9 cellular contexts compared by ENCODE assay signal in the genomic region with DNA sequence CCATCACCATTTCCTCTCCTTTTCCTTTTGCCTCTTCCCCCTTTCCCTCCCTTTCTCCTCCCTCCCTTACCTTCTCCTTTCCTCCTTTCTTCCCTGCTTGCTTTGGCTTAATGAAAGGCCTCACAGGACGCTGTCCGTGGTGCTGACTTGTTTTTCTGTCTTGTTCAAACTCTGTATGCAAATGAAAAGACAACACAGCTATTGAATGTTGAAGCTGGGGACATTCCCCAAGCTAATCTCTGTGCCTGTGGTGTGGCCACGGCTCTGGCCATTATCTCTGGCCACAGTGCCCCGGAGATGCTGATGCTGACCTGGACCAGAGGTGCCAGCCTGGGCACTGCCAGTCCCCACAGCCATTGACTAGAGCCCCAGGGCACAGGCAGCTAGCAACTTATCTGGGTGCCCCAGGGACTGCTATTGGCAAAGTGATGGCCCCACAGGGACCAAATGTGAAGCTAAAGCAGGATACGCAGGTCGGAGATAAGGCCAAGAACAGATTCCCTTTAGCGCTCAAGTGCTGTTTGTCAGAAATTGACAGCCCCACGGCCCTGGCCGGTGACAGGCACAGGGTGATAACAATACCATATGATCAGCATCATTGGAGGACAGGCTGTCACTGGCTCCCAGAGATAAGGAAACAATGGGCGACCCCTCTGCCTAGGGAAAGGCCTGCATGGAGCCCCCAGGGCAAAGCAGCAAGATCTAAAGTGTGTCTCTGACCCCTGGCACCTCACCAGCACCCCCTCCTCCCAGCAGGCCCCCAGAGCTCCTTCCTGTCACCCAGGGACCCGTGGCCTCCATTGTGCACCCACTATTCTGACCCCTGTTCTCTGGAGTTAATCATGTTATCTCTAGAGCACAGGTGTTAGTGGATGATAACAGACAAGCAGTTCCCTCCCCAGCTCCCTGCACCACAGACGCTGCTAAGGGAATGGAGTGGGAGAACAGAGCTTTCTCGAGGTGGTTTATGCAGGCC. TPM values are rescaled to one million over a fixed set of nuclear protein-coding genes. Genes with fewer than 3 reads are reported as not detected.
DNase-seq lines count a peak whose midpoint lies in the region; ATAC-seq, FAIRE-seq and TF ChIP-seq lines count a peak whose summit lies in the region.
"Had no signal": no experiment of that assay in that cellular context is flagged by ENCODE, and none has a peak within 500 bp of the region (broad histone marks: within the 10 kb centered on the region; RNA-seq: fewer than 3 reads in every experiment).

No MANE protein-coding gene starts in this region.

- H3K9ac ChIP-seq in H1 (replicated peaks in 1 of 4; ENCODE audit: extremely low read depth in 1 of 4, low read depth in 3 of 4, low read length in 3 of 4), result no peak overlapping the region

- no peak overlapping the region for H3K27ac ChIP-seq in H1 (ENCODE audit: low read depth, low read length)

- H3K56ac ChIP-seq in H1 (replicated peaks; ENCODE audit: insufficient read length, low read depth, low read length), result no peak overlapping the region

- H2AK5ac ChIP-seq in H1 (ENCODE audit: low read depth, low read length), result no peak overlapping the region

- H3K23me2 ChIP-seq in H1 (ENCODE audit: low read depth, low read length), result no peaks in the 10 kb centered on the region

- peak; percentile 1 to 7 for DNase-seq in AML-193 (lab: John Stamatoyannopoulos, UW)
- peak; percentile 17 for DNase-seq in HT1080 (ENCODE audit: low read depth)
- DNase-seq in WTC11 (ENCODE audit: low spot score), result peak; percentile 93
- peak in 1 of 2 experiments; percentile 90 for DNase-seq in H1 (ENCODE audit: low read depth in 1 of 2, low spot score in 2 of 2)
- peak; percentile 92 for DNase-seq in nephron progenitor cell
- no peak for DNase-seq in effector CD8-positive, alpha-beta T cell (lab: John Stamatoyannopoulos, UW)

- no peak overlapping the region for H2BK120ac ChIP-seq in H1 (replicated peaks; ENCODE audit: low read depth, low read length)

- POLR2A ChIA-PET in WTC11 (lab: Charles Lee) (interaction anchor here (0.9 to 1.5 kb wide), 2 partner anchors 19 to 34 kb away, joined by 3 read pairs; no protein-coding TSS in a partner anchor), H1 (lab: Charles Lee; ENCODE audit: partially characterized antibody) (interaction anchor here (1.2 to 1.3 kb wide), 2 partner anchors 19 to 31 kb away, joined by 3 to 4 read pairs; no protein-coding TSS in a partner anchor)

- no peaks in the 10 kb centered on the region for H3K79me2 ChIP-seq in H1 (ENCODE audit: control insufficient read depth in 1 of 2, insufficient read depth in 2 of 2, low read length in 2 of 2)

- H4K5ac ChIP-seq in H1 (ENCODE audit: insufficient read length, low read depth, low read length), result no peak overlapping the region

- H3K18ac ChIP-seq in H1 (ENCODE audit: extremely low read depth, low read length), result no peak overlapping the region

- TF ChIP-seq EP300 in H1 (IDR thresholded peaks at IDR 0.05; ENCODE audit: borderline replicate concordance in 1 of 2, low read depth in 2 of 2, low read length in 2 of 2), result no peak

- H3K27me3 Mint-ChIP-seq in WTC11 (ENCODE audit: low read depth) (peaks cover 43% of the 10 kb centered on the region), nephron progenitor cell (ENCODE audit: low read depth, poor library complexity) (peaks cover 68% of the 10 kb centered on the region)

- peaks cover 0 to 4% of the 10 kb centered on the region in 2 experiments for H4K20me1 ChIP-seq in H1 (replicated peaks in 1 of 2; ENCODE audit: control insufficient read depth in 1 of 2, insufficient read depth in 2 of 2, low read length in 2 of 2)

- H3K9me3 ChIP-seq in H1 (ENCODE audit: insufficient read depth in 2 of 2, low read depth in 1 of 2, low read length in 1 of 2), result no peaks in the 10 kb centered on the region

- no peak overlapping the region for H2BK15ac ChIP-seq in H1 (ENCODE audit: low read length)

- no peaks in the 10 kb centered on the region for H3K36me3 Mint-ChIP-seq in WTC11
- no peaks in the 10 kb centered on the region for H3K36me3 Mint-ChIP-seq in nephron progenitor cell (ENCODE audit: low read depth)
- H3K36me3 Mint-ChIP-seq: brain had no signal

- H3K27ac Mint-ChIP-seq in WTC11 (no peak overlapping the region), nephron progenitor cell (no peak overlapping the region)

- ATAC-seq in WTC11 (peak; percentile 87), HG02610 (IDR thresholded peaks at IDR 0.05; ENCODE audit: unreplicated experiment) (no peak), HG03025 (IDR thresholded peaks at IDR 0.05; ENCODE audit: low FRiP score, unreplicated experiment) (no peak)

- H2BK20ac ChIP-seq in H1 (ENCODE audit: low read length), result no peak overlapping the region

- no peak for TF ChIP-seq POLR2A in H1 (IDR thresholded peaks at IDR 0.05; ENCODE audit: control extremely low read depth in 1 of 2, low read depth in 2 of 2, low read length in 2 of 2)

- no peak overlapping the region for H3K4me3 ChIP-seq in H1 (ENCODE audit: extremely low read depth in 1 of 4, insufficient read depth in 2 of 4, low read depth in 3 of 4, low read length in 4 of 4)

- H3K14ac ChIP-seq in H1 (ENCODE audit: insufficient read length), result no peak overlapping the region

- CTCF ChIA-PET in WTC11 (lab: Charles Lee), result interaction anchor here (0.6 to 2.3 kb wide), 7 partner anchors 12 to 62 kb away, joined by 3 to 19 read pairs (median 3); no protein-coding TSS in a partner anchor
- CTCF ChIA-PET in H1 (lab: Charles Lee; ENCODE audit: partially characterized antibody), result interaction anchor here (0.6 to 7.3 kb wide), 12 partner anchors 12 to 236 kb away, joined by 3 to 37 read pairs (median 4); partner anchors contain the start of gene SLC32A1

- no peaks in the 10 kb centered on the region for H3K36me3 ChIP-seq in H1 (ENCODE audit: control insufficient read depth in 2 of 4, insufficient read depth in 4 of 4, low read length in 3 of 4)

- no peak overlapping the region for H4K8ac ChIP-seq in H1 (ENCODE audit: extremely low read depth, insufficient read depth, low read length)

- no peaks in the 10 kb centered on the region for H3K9me3 Mint-ChIP-seq in WTC11
- no peaks in the 10 kb centered on the region for H3K9me3 Mint-ChIP-seq in nephron progenitor cell

- no peak overlapping the region for H3K4me3 Mint-ChIP-seq in WTC11
- H3K4me3 Mint-ChIP-seq in nephron progenitor cell, result no peak overlapping the region

- H3K23ac ChIP-seq in H1 (ENCODE audit: insufficient read length), result no peak overlapping the region

- H2BK12ac ChIP-seq in H1 (ENCODE audit: low read depth, low read length), result no peak overlapping the region

- TF ChIP-seq RAD21 in H1 (IDR thresholded peaks at IDR 0.05 in 1 of 2, conservative IDR thresholded peaks at IDR 0.05 in 1 of 2; ENCODE audit: low read depth in 2 of 2, low read length in 2 of 2), result 0 out of 4 replicates have a peak, but pooled peaks of 1 of the 2 experiments have one; percentile 9

- no peak overlapping the region for H2AFZ ChIP-seq in H1 (ENCODE audit: low read length)

- H4K91ac ChIP-seq in H1 (replicated peaks; ENCODE audit: insufficient read length, low read length), result no peak overlapping the region

- H2BK5ac ChIP-seq in H1 (ENCODE audit: low read depth, low read length), result no peak overlapping the region; the same call in 1 of the 2 replicates

- H3K4me1 Mint-ChIP-seq in WTC11, result peaks cover 3% of the 10 kb centered on the region
- no peaks in the 10 kb centered on the region for H3K4me1 Mint-ChIP-seq in nephron progenitor cell

- no peaks in the 10 kb centered on the region for H3K79me1 ChIP-seq in H1 (ENCODE audit: low read depth, low read length)

- H3K4ac ChIP-seq in H1 (replicated peaks; ENCODE audit: insufficient read length, low read depth, low read length), result no peak overlapping the region

- 62% methylated on average over 13 of the region's 13 CpGs; no CpG with 5 or more reads in 1 of the 2 experiments for WGBS in H1 (ENCODE audit: extremely low coverage in 1 of 2, insufficient coverage in 1 of 2, insufficient read length in 1 of 2, insufficient replicate concordance in 2 of 2, low coverage in 1 of 2, low lambda C conversion rate in 2 of 2, missing lambda C conversion rate in 1 of 2), 2 experiments

- H3K4me1 ChIP-seq in H1 (replicated peaks in 1 of 4; ENCODE audit: control insufficient read depth in 3 of 4, insufficient read depth in 4 of 4, low read length in 3 of 4), result peaks cover 0 to 3% (median 1%) of the 10 kb centered on the region in 4 experiments; a peak in 3 of 7 replicates

- peak; percentile 91 for FAIRE-seq in H1 (lab: Jason Lieb, UNC)

- no peak overlapping the region for H3K4me2 ChIP-seq in H1 (ENCODE audit: insufficient read depth in 1 of 2, low read depth in 2 of 2, low read length in 2 of 2)

- TF ChIP-seq CTCF in WTC11 (IDR thresholded peaks at IDR 0.05) (no peak), H1 (IDR thresholded peaks at IDR 0.05; ENCODE audit: control extremely low read depth in 1 of 3, insufficient read depth in 1 of 3, low read depth in 1 of 3, low read length in 3 of 3) (no peak), nephron progenitor cell (IDR thresholded peaks at IDR 0.05) (no peak)

- peaks cover 0 to 7% (median 0%) of the 10 kb centered on the region in 4 experiments; a peak in 3 of 7 replicates for H3K27me3 ChIP-seq in H1 (replicated peaks in 1 of 4; ENCODE audit: control insufficient read depth in 3 of 4, extremely low read depth in 1 of 4, insufficient read depth in 3 of 4, low read length in 3 of 4)

RNA-seq across cellular contexts. Expression of gene SLC32A1, which starts 31.6 kb away (rescaled TPM):
- not detected in 2 replicates for total RNA-seq in HT1080 (2014; rRNA removed; shearing (Covaris generic))
- polyA plus RNA-seq in HT1080 (2015; cell fraction: cytosol; rRNA removed), result not detected in 2 replicates
- polyA plus RNA-seq in HT1080 (2015; cell fraction: nucleus; rRNA removed), result not detected in 2 replicates
- 0.09 to 0.37 TPM (median 0.25 TPM) in 3 replicates for total RNA-seq in WTC11 (2021)
- total RNA-seq in H1 (2021; fragmentation: NEBNext Ultra II Directional; extraction: Animal tissue kit (Norgen Biotek cat#: 25700)), result 0.15 and 0.33 TPM in 2 replicates
- 0.09 and 0.19 TPM in 2 replicates for polyA plus RNA-seq in H1 (2011; rRNA removed)
- 0.10 TPM for polyA plus RNA-seq in H1 (2011; cell fraction: cytosol; rRNA removed)
- 0.20 TPM for polyA plus RNA-seq in H1 (2011; cell fraction: nucleus; rRNA removed)
- polyA plus RNA-seq in H1 (2012, experiment 1 of 2), result 0.12 to 0.53 TPM (median 0.31 TPM) in 4 replicates
- 0.13 TPM for polyA plus RNA-seq in H1 (2012, experiment 2 of 2)
- 0.28 TPM for polyA plus RNA-seq in H1 (2013, experiment 1 of 2)
- polyA plus RNA-seq in H1 (2013, experiment 2 of 2), result 0.33 TPM
- polyA minus RNA-seq in H1 (2011; rRNA and poly(A)+ RNA removed), result 0.12 and 0.16 TPM in 2 replicates
- polyA minus RNA-seq in H1 (2011; cell fraction: cytosol; rRNA and poly(A)+ RNA removed), result not detected
- polyA minus RNA-seq in H1 (2011; cell fraction: nucleus; rRNA and poly(A)+ RNA removed), result not detected

RNA-seq across cellular contexts. Expression of gene ACTR5, which starts 55.5 kb away (rescaled TPM):
- 8.0 and 10.7 TPM in 2 replicates for total RNA-seq in HT1080 (2014; rRNA removed; shearing (Covaris generic))
- polyA plus RNA-seq in HT1080 (2015; cell fraction: cytosol; rRNA removed), result 5.5 and 6.0 TPM in 2 replicates
- 14.7 and 17.6 TPM in 2 replicates for polyA plus RNA-seq in HT1080 (2015; cell fraction: nucleus; rRNA removed)
- total RNA-seq in WTC11 (2021), result 9.8 to 12.0 TPM (median 11.5 TPM) in 3 replicates
- total RNA-seq in H1 (2021; fragmentation: NEBNext Ultra II Directional; extraction: Animal tissue kit (Norgen Biotek cat#: 25700)), result 14.1 and 14.4 TPM in 2 replicates
- polyA plus RNA-seq in H1 (2011; rRNA removed), result 10.4 and 11.7 TPM in 2 replicates
- polyA plus RNA-seq in H1 (2011; cell fraction: cytosol; rRNA removed), result 12.6 TPM
- polyA plus RNA-seq in H1 (2011; cell fraction: nucleus; rRNA removed), result 19.7 TPM
- 10.0 to 12.0 TPM (median 11.3 TPM) in 4 replicates for polyA plus RNA-seq in H1 (2012, experiment 1 of 2)
- 10.4 TPM for polyA plus RNA-seq in H1 (2012, experiment 2 of 2)
- 9.9 TPM for polyA plus RNA-seq in H1 (2013, experiment 1 of 2)
- polyA plus RNA-seq in H1 (2013, experiment 2 of 2), result 9.2 TPM
- 10.7 and 11.4 TPM in 2 replicates for polyA minus RNA-seq in H1 (2011; rRNA and poly(A)+ RNA removed)
- 6.6 TPM for polyA minus RNA-seq in H1 (2011; cell fraction: cytosol; rRNA and poly(A)+ RNA removed)
- polyA minus RNA-seq in H1 (2011; cell fraction: nucleus; rRNA and poly(A)+ RNA removed), result 9.6 TPM
